ENCODE assay signal across 2 cellular contexts in the genomic region with DNA sequence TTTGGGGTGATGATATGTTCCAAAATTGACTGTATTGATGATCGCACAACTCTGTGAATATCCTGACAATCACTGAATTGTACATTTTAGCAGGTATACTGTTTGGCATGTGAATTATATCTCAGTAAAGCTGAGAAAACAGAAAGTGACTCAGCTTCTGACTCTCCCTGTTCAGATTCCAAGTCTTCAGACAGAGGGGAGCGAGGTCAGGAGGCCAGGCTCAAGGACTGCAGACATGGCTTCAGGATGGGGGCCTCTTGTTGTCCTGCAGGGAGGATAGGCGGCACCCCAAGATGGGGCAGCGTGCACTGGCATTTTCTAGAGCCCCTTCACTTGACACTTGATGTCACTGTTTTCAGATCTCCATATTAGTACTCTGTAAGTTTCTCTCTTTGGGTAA.
TF ChIP-seq lines count a peak whose summit lies in the region.

No MANE protein-coding gene starts in this region.

TF ChIP-seq in SK-N-SH, 30 proteins besides CTCF, POLR2A, EP300 and RAD21 (continued from another document):
- TF ChIP-seq REST (IDR thresholded peaks at IDR 0.05; ENCODE audit: low read depth, low read length) (no peak), MXI1 (IDR thresholded peaks at IDR 0.05; ENCODE audit: low read depth, low read length) (no peak)

TF ChIP-seq in SK-N-SH treated with all-trans-retinoic acid at 6 μM for 48 hours, 23 proteins besides CTCF, POLR2A, EP300 and RAD21 (continued from another document):
- TF ChIP-seq, protein P1, sequence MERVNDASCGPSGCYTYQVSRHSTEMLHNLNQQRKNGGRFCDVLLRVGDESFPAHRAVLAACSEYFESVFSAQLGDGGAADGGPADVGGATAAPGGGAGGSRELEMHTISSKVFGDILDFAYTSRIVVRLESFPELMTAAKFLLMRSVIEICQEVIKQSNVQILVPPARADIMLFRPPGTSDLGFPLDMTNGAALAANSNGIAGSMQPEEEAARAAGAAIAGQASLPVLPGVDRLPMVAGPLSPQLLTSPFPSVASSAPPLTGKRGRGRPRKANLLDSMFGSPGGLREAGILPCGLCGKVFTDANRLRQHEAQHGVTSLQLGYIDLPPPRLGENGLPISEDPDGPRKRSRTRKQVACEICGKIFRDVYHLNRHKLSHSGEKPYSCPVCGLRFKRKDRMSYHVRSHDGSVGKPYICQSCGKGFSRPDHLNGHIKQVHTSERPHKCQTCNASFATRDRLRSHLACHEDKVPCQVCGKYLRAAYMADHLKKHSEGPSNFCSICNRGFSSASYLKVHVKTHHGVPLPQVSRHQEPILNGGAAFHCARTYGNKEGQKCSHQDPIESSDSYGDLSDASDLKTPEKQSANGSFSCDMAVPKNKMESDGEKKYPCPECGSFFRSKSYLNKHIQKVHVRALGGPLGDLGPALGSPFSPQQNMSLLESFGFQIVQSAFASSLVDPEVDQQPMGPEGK (CRISPR knock-in tag; IDR thresholded peaks at IDR 0.05; ENCODE audit: borderline replicate concordance): no peak
- TF ChIP-seq ZNF565 (CRISPR knock-in tag; conservative IDR thresholded peaks at IDR 0.05; ENCODE audit: low read depth) (no peak), RARB (CRISPR knock-in tag; IDR thresholded peaks at IDR 0.05) (no peak), ESRRG (CRISPR knock-in tag; IDR thresholded peaks at IDR 0.05) (no peak), CSDC2 (CRISPR knock-in tag; IDR thresholded peaks at IDR 0.05) (no peak), TOX (CRISPR knock-in tag; IDR thresholded peaks at IDR 0.05; ENCODE audit: borderline replicate concordance) (no peak), TCF4 (CRISPR knock-in tag; IDR thresholded peaks at IDR 0.05; ENCODE audit: borderline replicate concordance) (no peak)
- TF ChIP-seq, protein P2, sequence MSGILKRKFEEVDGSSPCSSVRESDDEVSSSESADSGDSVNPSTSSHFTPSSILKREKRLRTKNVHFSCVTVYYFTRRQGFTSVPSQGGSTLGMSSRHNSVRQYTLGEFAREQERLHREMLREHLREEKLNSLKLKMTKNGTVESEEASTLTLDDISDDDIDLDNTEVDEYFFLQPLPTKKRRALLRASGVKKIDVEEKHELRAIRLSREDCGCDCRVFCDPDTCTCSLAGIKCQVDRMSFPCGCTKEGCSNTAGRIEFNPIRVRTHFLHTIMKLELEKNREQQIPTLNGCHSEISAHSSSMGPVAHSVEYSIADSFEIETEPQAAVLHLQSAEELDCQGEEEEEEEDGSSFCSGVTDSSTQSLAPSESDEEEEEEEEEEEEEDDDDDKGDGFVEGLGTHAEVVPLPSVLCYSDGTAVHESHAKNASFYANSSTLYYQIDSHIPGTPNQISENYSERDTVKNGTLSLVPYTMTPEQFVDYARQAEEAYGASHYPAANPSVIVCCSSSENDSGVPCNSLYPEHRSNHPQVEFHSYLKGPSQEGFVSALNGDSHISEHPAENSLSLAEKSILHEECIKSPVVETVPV (CRISPR knock-in tag; IDR thresholded peaks at IDR 0.05): no peak
